In genomic region chr2:3237501-3237889, GRCh38 we compare ENCODE assay signal across 19 cellular contexts.
A peak's percentile ranks its signal among the peaks of the same experiment; 100 is the strongest.
DNase-seq lines count a peak whose midpoint lies in the region; ATAC-seq and TF ChIP-seq lines count a peak whose summit lies in the region.
"Had no signal": no experiment of that assay in that cellular context is flagged by ENCODE, and none has a peak within 500 bp of the region (broad histone marks: within the 10 kb centered on the region; RNA-seq: fewer than 3 reads in every experiment).

No MANE protein-coding gene starts in this region.

- no peak overlapping the region for H2BK120ac ChIP-seq in H9 (ENCODE audit: low read depth, low read length, poor library complexity, severe bottlenecking)

- H4K20me1 ChIP-seq in BLaER1 (peaks cover 16% of the 10 kb centered on the region; the same call in 1 of the 2 replicates), H9 (ENCODE audit: control insufficient read depth, insufficient read depth, insufficient read length) (no peaks in the 10 kb centered on the region)

- no peak for DNase-seq in T-helper 1 cell
- no peak for DNase-seq in activated T-helper 2 cell treated with anti-CD3 and anti-CD28 coated beads, Interferon-gamma antibody, Interleukin-2, Interleukin-4, amounts not matched to agents 10 μg/mL and 5 μg/mL and 100 μg/mL, durations not matched to agents 14 hours and 24 hours and 36 hours (ENCODE audit: low spot score)
- DNase-seq in psoas muscle: no peak
- no peak for DNase-seq in H9
- no peak for DNase-seq in stimulated activated CD4-positive, alpha-beta T cell treated with anti-CD3 and anti-CD28 coated beads, Interleukin-15, amount 100 ng/mL, for 24 hours
- DNase-seq in NCI-H1092 (lab: John Stamatoyannopoulos, UW): no peak
- DNase-seq: ACHN, MV-4-11, NCI-H1694, NCI-H2081 treated with DMSO at 0.1 percent for 48 hours, NCI-H2171 treated with DMSO at 0.1 percent for 48 hours, NCI-H524 treated with DMSO at 0.1 percent for 48 hours, NCI-H82, OCI-M1 had no signal

- no peak overlapping the region for H4K91ac ChIP-seq in H9 (ENCODE audit: insufficient read length, low read depth, low read length)

- H3K4me3 ChIP-seq in BLaER1 (no peak overlapping the region), psoas muscle (no peak overlapping the region)

- peaks cover 21% of the 10 kb centered on the region; the same call in 1 of the 2 replicates for H3K36me3 ChIP-seq in BLaER1
- no peaks in the 10 kb centered on the region for H3K36me3 ChIP-seq in psoas muscle (ENCODE audit: insufficient read depth in 1 of 2, low read depth in 1 of 2)

- H3K4me1 ChIP-seq in BLaER1 (peaks cover 92% of the 10 kb centered on the region), psoas muscle (no peaks in the 10 kb centered on the region), H9 (ENCODE audit: insufficient read depth, low read length) (no peaks in the 10 kb centered on the region)

- no peak overlapping the region for H3K14ac ChIP-seq in H9 (ENCODE audit: insufficient read depth, low read length)

- no peaks in the 10 kb centered on the region for H3K79me1 ChIP-seq in H9 (ENCODE audit: insufficient read depth, low read depth, low read length, poor library complexity, severe bottlenecking)

- H3T11ph ChIP-seq in H9 (ENCODE audit: low read length): no peak overlapping the region

- intact Hi-C loops in activated T-helper 2 cell treated with anti-CD3 and anti-CD28 coated beads, Interferon-gamma antibody, Interleukin-2, Interleukin-4, amounts not matched to agents 10 μg/mL and 5 μg/mL and 100 μg/mL, durations not matched to agents 14 hours and 24 hours and 36 hours (cut with micrococcal nuclease): loop anchor here (5.0 kb wide), 1 partner anchor 35 kb away; no protein-coding TSS in a partner anchor
- intact Hi-C loops in psoas muscle (cut with DNase I): no loop called here

- H2BK15ac ChIP-seq in H9 (ENCODE audit: low read depth, low read length): no peak overlapping the region

- no peak overlapping the region for H3K4me3 Mint-ChIP-seq in T-helper 1 cell treated with Interleukin-12 subunit alpha and Interleukin-12 subunit beta and Interleukin-4 antibody, amounts not matched to agents 30 μg/mL and 1 μg/mL, for 36 hours
- H3K4me3 Mint-ChIP-seq in activated T-helper 2 cell treated with anti-CD3 and anti-CD28 coated beads, Interferon-gamma antibody, Interleukin-2, Interleukin-4, amounts not matched to agents 10 μg/mL and 5 μg/mL and 100 μg/mL, durations not matched to agents 14 hours and 24 hours and 36 hours (ENCODE audit: low read depth): no peak overlapping the region
- no peak overlapping the region for H3K4me3 Mint-ChIP-seq in H9

- H3K27ac Mint-ChIP-seq in T-helper 1 cell treated with Interleukin-12 subunit alpha and Interleukin-12 subunit beta and Interleukin-4 antibody, amounts not matched to agents 30 μg/mL and 1 μg/mL, for 36 hours: peak overlapping the region; percentile 34
- peak overlapping the region; percentile 34 for H3K27ac Mint-ChIP-seq in activated T-helper 2 cell treated with anti-CD3 and anti-CD28 coated beads, Interferon-gamma antibody, Interleukin-2, Interleukin-4, amounts not matched to agents 10 μg/mL and 5 μg/mL and 100 μg/mL, durations not matched to agents 14 hours and 24 hours and 36 hours
- H3K27ac Mint-ChIP-seq in H9: 0 out of 7 replicates have a peak overlapping the region, but pooled peaks of 1 of the 3 experiments have one; percentile 66
- H3K27ac Mint-ChIP-seq: IgD-negative memory B cell had no signal

- H2BK12ac ChIP-seq in H9 (ENCODE audit: insufficient read length, low read depth, low read length): no peak overlapping the region

- H3K27me3 ChIP-seq in BLaER1 (no peaks in the 10 kb centered on the region), psoas muscle (ENCODE audit: insufficient read depth in 3 of 3, low read length in 2 of 3) (no peaks in the 10 kb centered on the region), H9 (ENCODE audit: insufficient read depth, low read length) (no peaks in the 10 kb centered on the region)

- no peak overlapping the region for H2AK5ac ChIP-seq in H9 (ENCODE audit: insufficient read length, low read length)

- no peak overlapping the region for H3K23ac ChIP-seq in H9 (ENCODE audit: insufficient read length, low read depth, low read length)

- H4K8ac ChIP-seq in H9 (replicated peaks; ENCODE audit: insufficient read length, low read depth, low read length): no peak overlapping the region

- H3K9me3 Mint-ChIP-seq in T-helper 1 cell treated with Interleukin-12 subunit alpha and Interleukin-12 subunit beta and Interleukin-4 antibody, amounts not matched to agents 30 μg/mL and 1 μg/mL, for 36 hours: peaks cover 4% of the 10 kb centered on the region
- peaks cover 3% of the 10 kb centered on the region for H3K9me3 Mint-ChIP-seq in activated T-helper 2 cell treated with anti-CD3 and anti-CD28 coated beads, Interferon-gamma antibody, Interleukin-2, Interleukin-4, amounts not matched to agents 10 μg/mL and 5 μg/mL and 100 μg/mL, durations not matched to agents 14 hours and 24 hours and 36 hours
- H3K9me3 Mint-ChIP-seq in H9: no peaks in the 10 kb centered on the region; a peak in 1 of 5 replicates
- H3K9me3 Mint-ChIP-seq: IgD-negative memory B cell had no signal

- no peak overlapping the region for H4K5ac ChIP-seq in H9 (ENCODE audit: insufficient read length, low read depth, low read length)

- peaks cover 20% of the 10 kb centered on the region for H3K4me1 Mint-ChIP-seq in T-helper 1 cell treated with Interleukin-12 subunit alpha and Interleukin-12 subunit beta and Interleukin-4 antibody, amounts not matched to agents 30 μg/mL and 1 μg/mL, for 36 hours (ENCODE audit: low read depth)
- peaks cover 19% of the 10 kb centered on the region for H3K4me1 Mint-ChIP-seq in activated T-helper 2 cell treated with anti-CD3 and anti-CD28 coated beads, Interferon-gamma antibody, Interleukin-2, Interleukin-4, amounts not matched to agents 10 μg/mL and 5 μg/mL and 100 μg/mL, durations not matched to agents 14 hours and 24 hours and 36 hours (ENCODE audit: low read depth)
- peaks cover 0 to 6% of the 10 kb centered on the region in 2 experiments; a peak in 1 of 4 replicates for H3K4me1 Mint-ChIP-seq in H9

- H3K4ac ChIP-seq in H9 (ENCODE audit: low read depth, low read length): no peak overlapping the region

- H3K18ac ChIP-seq in H9 (ENCODE audit: insufficient read length, low read depth, low read length): no peak overlapping the region

- H3K27ac ChIP-seq in BLaER1 (no peak overlapping the region), psoas muscle (no peak overlapping the region), H9 (ENCODE audit: insufficient read length, low read depth, low read length) (no peak overlapping the region)
- H3K27ac ChIP-seq: 22Rv1, C4-2B had no signal

- H2BK20ac ChIP-seq in H9 (ENCODE audit: low read depth, low read length, poor library complexity, severe bottlenecking): no peak overlapping the region

- no peak overlapping the region for H2AFZ ChIP-seq in H9 (ENCODE audit: low read length)

- H3K36me3 Mint-ChIP-seq in T-helper 1 cell treated with Interleukin-12 subunit alpha and Interleukin-12 subunit beta and Interleukin-4 antibody, amounts not matched to agents 30 μg/mL and 1 μg/mL, for 36 hours (ENCODE audit: low read depth): peaks cover 26% of the 10 kb centered on the region
- H3K36me3 Mint-ChIP-seq in activated T-helper 2 cell treated with anti-CD3 and anti-CD28 coated beads, Interferon-gamma antibody, Interleukin-2, Interleukin-4, amounts not matched to agents 10 μg/mL and 5 μg/mL and 100 μg/mL, durations not matched to agents 14 hours and 24 hours and 36 hours (ENCODE audit: low read depth): peaks cover 34% of the 10 kb centered on the region
- H3K36me3 Mint-ChIP-seq in H9 (ENCODE audit: insufficient read depth in 1 of 3, low read depth in 3 of 3): peaks cover 0 to 9% (median 6%) of the 10 kb centered on the region in 3 experiments; a peak in 4 of 7 replicates

- no peaks in the 10 kb centered on the region for H3K27me3 Mint-ChIP-seq in T-helper 1 cell treated with Interleukin-12 subunit alpha and Interleukin-12 subunit beta and Interleukin-4 antibody, amounts not matched to agents 30 μg/mL and 1 μg/mL, for 36 hours (ENCODE audit: low read depth)
- no peaks in the 10 kb centered on the region for H3K27me3 Mint-ChIP-seq in activated T-helper 2 cell treated with anti-CD3 and anti-CD28 coated beads, Interferon-gamma antibody, Interleukin-2, Interleukin-4, amounts not matched to agents 10 μg/mL and 5 μg/mL and 100 μg/mL, durations not matched to agents 14 hours and 24 hours and 36 hours (ENCODE audit: low read depth)
- H3K27me3 Mint-ChIP-seq in H9 (ENCODE audit: low read depth): no peaks in the 10 kb centered on the region
- H3K27me3 Mint-ChIP-seq: IgD-negative memory B cell had no signal

- TF ChIP-seq CTCF in psoas muscle (IDR thresholded peaks at IDR 0.05) (no peak), H9 (conservative IDR thresholded peaks at IDR 0.05) (no peak)

- WGBS in psoas muscle, 3 donors: 84 to 91% (median 88%) methylated on average over 17 of the region's 17 CpGs
- no CpG with 5 or more reads among the region's 17 CpGs for WGBS in H9 (ENCODE audit: extremely low coverage, insufficient read length, low lambda C conversion rate)

- H3K79me2 ChIP-seq in H9 (ENCODE audit: insufficient read depth, low read length): no peaks in the 10 kb centered on the region

- H3K9ac ChIP-seq in BLaER1 (no peak overlapping the region), H9 (ENCODE audit: extremely low read depth, insufficient read length, low read length) (no peak overlapping the region)

- no peaks in the 10 kb centered on the region for H3K23me2 ChIP-seq in H9 (ENCODE audit: insufficient read length, low read depth, low read length, poor library complexity, severe bottlenecking)

- no peak overlapping the region for H2BK5ac ChIP-seq in H9 (ENCODE audit: insufficient read length, low read length)

- H3K56ac ChIP-seq in H9 (ENCODE audit: insufficient read length, low read depth, low read length): no peak overlapping the region

- H3K9me3 ChIP-seq in BLaER1 (no peaks in the 10 kb centered on the region), psoas muscle (no peaks in the 10 kb centered on the region), H9 (ENCODE audit: control insufficient read depth, low read depth, low read length) (no peaks in the 10 kb centered on the region)

- peak; percentile 17 to 60 (median 38) for ATAC-seq in psoas muscle

- H3K4me2 ChIP-seq in BLaER1 (peak overlapping the region; percentile 91), H9 (ENCODE audit: insufficient read depth, insufficient read length, low read length) (no peak overlapping the region)
